In the genomic region with DNA sequence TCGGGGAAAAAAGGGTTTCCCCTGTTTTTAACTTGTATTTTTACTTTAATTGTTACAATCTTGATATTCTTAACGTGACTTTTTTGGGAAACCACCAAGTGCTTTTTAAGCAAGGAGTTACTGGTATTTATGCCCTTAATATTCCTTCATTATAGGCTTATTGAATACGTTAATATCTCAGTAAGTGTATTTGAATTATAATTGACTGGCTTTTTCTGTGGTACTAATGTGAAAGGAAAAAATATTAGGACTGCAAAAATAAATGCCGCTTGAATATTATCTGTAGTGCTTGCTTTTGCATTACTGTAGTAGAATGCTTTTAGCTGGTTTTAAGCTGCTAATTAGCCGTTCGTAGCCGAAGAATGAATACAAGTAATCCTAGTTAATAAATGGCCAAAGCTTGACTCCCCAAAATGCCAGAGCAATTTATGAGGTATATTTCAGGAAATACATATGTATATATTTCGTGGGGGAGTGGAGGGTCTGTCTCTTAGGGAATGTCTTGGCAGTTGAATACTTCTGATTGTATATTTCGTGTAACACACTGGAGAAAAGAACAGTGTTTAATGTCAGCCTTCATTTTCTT, we compare ENCODE assay signal across 1 cellular context.
TF ChIP-seq lines count a peak whose summit lies in the region.

No MANE protein-coding gene starts in this region.

TF ChIP-seq in GM23338, 12 proteins besides CTCF, POLR2A, EP300 and RAD21 (continued from another document):
- TF ChIP-seq ZNF462 (CRISPR knock-in tag; IDR thresholded peaks at IDR 0.05) (no peak), POLR2AphosphoS5 (IDR thresholded peaks at IDR 0.05; ENCODE audit: low read depth) (no peak), ZNF331 (CRISPR knock-in tag; IDR thresholded peaks at IDR 0.05; ENCODE audit: low read depth) (no peak), STAT1 (IDR thresholded peaks at IDR 0.05; ENCODE audit: unreplicated experiment) (no peak), ZNF114 (CRISPR knock-in tag; IDR thresholded peaks at IDR 0.05) (no peak), CREB1 (CRISPR knock-in tag; IDR thresholded peaks at IDR 0.05; ENCODE audit: low read depth) (no peak), EZH2phosphoT487 (IDR thresholded peaks at IDR 0.05; ENCODE audit: unreplicated experiment) (no peak), NANOG (IDR thresholded peaks at IDR 0.05; ENCODE audit: borderline replicate concordance) (no peak)
- TF ChIP-seq, protein P1, sequence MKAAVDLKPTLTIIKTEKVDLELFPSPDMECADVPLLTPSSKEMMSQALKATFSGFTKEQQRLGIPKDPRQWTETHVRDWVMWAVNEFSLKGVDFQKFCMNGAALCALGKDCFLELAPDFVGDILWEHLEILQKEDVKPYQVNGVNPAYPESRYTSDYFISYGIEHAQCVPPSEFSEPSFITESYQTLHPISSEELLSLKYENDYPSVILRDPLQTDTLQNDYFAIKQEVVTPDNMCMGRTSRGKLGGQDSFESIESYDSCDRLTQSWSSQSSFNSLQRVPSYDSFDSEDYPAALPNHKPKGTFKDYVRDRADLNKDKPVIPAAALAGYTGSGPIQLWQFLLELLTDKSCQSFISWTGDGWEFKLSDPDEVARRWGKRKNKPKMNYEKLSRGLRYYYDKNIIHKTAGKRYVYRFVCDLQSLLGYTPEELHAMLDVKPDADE (IDR thresholded peaks at IDR 0.05) = no peak
